ENCODE assay signal across 1 cellular context in the genomic region with DNA sequence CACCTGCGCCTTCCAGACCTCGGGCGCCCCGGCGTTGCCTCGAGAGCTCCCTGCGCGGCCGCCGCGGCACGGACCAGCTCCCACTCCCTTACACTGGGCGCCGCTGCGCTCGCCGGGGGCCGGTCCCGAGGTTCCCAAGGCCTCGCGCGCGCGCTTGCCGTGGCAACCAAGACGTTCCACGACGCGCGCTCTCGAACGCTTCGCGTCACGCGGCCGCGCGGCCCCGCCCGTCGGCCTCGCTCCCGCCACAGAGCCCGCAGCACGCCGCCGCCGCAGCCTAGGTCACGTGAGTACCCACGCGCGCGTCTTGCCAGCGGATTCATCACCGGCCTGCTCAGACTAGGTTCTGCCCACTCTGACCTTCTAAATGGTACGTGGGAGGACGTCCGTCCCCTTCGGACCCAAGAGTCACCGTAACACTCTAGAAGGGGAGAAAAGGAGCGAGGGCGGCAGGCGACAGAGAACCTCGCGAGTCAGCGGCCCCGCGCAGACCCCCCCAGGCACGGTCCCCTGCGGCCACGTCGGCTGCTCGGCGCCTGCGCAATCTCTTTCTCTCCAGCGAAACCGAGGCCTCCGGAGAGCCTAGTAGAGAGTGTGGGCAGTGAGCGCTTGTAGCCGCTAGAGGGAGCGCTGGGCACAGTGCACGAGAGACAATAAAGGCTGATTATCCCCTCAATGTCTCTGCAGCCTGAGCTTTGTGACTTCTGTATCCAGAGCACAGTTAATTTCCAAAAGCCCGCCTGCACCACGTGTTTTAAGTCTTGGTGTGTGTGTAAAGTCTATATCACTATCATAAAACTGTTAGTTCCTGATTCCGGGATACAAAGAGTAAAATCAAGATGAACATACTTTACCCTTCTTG.
TF ChIP-seq lines count a peak whose summit lies in the region.

A gene with protein sequence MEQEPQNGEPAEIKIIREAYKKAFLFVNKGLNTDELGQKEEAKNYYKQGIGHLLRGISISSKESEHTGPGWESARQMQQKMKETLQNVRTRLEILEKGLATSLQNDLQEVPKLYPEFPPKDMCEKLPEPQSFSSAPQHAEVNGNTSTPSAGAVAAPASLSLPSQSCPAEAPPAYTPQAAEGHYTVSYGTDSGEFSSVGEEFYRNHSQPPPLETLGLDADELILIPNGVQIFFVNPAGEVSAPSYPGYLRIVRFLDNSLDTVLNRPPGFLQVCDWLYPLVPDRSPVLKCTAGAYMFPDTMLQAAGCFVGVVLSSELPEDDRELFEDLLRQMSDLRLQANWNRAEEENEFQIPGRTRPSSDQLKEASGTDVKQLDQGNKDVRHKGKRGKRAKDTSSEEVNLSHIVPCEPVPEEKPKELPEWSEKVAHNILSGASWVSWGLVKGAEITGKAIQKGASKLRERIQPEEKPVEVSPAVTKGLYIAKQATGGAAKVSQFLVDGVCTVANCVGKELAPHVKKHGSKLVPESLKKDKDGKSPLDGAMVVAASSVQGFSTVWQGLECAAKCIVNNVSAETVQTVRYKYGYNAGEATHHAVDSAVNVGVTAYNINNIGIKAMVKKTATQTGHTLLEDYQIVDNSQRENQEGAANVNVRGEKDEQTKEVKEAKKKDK (minus strand): TSS at position 173 of the 862 bp plus-strand sequence. CDS start 10,564 bp downstream, outside the sequence.

TF ChIP-seq in WTC11, 78 proteins besides CTCF, POLR2A, EP300 and RAD21 (continued from another document and continues in another):
- no peak for TF ChIP-seq TCF7 (CRISPR knock-in tag; IDR thresholded peaks at IDR 0.05; ENCODE audit: low read depth)
- TF ChIP-seq SOX15 (CRISPR knock-in tag; IDR thresholded peaks at IDR 0.05) = no peak
- TF ChIP-seq, protein P1, sequence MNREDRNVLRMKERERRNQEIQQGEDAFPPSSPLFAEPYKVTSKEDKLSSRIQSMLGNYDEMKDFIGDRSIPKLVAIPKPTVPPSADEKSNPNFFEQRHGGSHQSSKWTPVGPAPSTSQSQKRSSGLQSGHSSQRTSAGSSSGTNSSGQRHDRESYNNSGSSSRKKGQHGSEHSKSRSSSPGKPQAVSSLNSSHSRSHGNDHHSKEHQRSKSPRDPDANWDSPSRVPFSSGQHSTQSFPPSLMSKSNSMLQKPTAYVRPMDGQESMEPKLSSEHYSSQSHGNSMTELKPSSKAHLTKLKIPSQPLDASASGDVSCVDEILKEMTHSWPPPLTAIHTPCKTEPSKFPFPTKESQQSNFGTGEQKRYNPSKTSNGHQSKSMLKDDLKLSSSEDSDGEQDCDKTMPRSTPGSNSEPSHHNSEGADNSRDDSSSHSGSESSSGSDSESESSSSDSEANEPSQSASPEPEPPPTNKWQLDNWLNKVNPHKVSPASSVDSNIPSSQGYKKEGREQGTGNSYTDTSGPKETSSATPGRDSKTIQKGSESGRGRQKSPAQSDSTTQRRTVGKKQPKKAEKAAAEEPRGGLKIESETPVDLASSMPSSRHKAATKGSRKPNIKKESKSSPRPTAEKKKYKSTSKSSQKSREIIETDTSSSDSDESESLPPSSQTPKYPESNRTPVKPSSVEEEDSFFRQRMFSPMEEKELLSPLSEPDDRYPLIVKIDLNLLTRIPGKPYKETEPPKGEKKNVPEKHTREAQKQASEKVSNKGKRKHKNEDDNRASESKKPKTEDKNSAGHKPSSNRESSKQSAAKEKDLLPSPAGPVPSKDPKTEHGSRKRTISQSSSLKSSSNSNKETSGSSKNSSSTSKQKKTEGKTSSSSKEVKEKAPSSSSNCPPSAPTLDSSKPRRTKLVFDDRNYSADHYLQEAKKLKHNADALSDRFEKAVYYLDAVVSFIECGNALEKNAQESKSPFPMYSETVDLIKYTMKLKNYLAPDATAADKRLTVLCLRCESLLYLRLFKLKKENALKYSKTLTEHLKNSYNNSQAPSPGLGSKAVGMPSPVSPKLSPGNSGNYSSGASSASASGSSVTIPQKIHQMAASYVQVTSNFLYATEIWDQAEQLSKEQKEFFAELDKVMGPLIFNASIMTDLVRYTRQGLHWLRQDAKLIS (CRISPR knock-in tag; IDR thresholded peaks at IDR 0.05; ENCODE audit: borderline replicate concordance) = no peak; the same call in 1 of the 2 replicates
- TF ChIP-seq, protein P2, sequence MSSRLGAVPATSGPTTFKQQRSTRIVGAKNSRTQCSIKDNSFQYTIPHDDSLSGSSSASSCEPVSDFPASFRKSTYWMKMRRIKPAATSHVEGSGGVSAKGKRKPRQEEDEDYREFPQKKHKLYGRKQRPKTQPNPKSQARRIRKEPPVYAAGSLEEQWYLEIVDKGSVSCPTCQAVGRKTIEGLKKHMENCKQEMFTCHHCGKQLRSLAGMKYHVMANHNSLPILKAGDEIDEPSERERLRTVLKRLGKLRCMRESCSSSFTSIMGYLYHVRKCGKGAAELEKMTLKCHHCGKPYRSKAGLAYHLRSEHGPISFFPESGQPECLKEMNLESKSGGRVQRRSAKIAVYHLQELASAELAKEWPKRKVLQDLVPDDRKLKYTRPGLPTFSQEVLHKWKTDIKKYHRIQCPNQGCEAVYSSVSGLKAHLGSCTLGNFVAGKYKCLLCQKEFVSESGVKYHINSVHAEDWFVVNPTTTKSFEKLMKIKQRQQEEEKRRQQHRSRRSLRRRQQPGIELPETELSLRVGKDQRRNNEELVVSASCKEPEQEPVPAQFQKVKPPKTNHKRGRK (CRISPR knock-in tag; IDR thresholded peaks at IDR 0.05; ENCODE audit: borderline replicate concordance) = no peak
- TF ChIP-seq ZNF671 (CRISPR knock-in tag; IDR thresholded peaks at IDR 0.05) = no peak
- TF ChIP-seq PRRX2 (CRISPR knock-in tag; IDR thresholded peaks at IDR 0.05) = no peak
- TF ChIP-seq, protein P3, sequence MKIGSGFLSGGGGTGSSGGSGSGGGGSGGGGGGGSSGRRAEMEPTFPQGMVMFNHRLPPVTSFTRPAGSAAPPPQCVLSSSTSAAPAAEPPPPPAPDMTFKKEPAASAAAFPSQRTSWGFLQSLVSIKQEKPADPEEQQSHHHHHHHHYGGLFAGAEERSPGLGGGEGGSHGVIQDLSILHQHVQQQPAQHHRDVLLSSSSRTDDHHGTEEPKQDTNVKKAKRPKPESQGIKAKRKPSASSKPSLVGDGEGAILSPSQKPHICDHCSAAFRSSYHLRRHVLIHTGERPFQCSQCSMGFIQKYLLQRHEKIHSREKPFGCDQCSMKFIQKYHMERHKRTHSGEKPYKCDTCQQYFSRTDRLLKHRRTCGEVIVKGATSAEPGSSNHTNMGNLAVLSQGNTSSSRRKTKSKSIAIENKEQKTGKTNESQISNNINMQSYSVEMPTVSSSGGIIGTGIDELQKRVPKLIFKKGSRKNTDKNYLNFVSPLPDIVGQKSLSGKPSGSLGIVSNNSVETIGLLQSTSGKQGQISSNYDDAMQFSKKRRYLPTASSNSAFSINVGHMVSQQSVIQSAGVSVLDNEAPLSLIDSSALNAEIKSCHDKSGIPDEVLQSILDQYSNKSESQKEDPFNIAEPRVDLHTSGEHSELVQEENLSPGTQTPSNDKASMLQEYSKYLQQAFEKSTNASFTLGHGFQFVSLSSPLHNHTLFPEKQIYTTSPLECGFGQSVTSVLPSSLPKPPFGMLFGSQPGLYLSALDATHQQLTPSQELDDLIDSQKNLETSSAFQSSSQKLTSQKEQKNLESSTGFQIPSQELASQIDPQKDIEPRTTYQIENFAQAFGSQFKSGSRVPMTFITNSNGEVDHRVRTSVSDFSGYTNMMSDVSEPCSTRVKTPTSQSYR (CRISPR knock-in tag; IDR thresholded peaks at IDR 0.05) = no peak
- peak; percentile 9; the same call in 1 of the 2 replicates for TF ChIP-seq FOXK1 (CRISPR knock-in tag; IDR thresholded peaks at IDR 0.05)
- TF ChIP-seq, protein P4, sequence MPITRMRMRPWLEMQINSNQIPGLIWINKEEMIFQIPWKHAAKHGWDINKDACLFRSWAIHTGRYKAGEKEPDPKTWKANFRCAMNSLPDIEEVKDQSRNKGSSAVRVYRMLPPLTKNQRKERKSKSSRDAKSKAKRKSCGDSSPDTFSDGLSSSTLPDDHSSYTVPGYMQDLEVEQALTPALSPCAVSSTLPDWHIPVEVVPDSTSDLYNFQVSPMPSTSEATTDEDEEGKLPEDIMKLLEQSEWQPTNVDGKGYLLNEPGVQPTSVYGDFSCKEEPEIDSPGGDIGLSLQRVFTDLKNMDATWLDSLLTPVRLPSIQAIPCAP (CRISPR knock-in tag; IDR thresholded peaks at IDR 0.05) = 0 out of 2 replicates have a peak, but pooled peaks have one; percentile 57
- TF ChIP-seq, protein P5, sequence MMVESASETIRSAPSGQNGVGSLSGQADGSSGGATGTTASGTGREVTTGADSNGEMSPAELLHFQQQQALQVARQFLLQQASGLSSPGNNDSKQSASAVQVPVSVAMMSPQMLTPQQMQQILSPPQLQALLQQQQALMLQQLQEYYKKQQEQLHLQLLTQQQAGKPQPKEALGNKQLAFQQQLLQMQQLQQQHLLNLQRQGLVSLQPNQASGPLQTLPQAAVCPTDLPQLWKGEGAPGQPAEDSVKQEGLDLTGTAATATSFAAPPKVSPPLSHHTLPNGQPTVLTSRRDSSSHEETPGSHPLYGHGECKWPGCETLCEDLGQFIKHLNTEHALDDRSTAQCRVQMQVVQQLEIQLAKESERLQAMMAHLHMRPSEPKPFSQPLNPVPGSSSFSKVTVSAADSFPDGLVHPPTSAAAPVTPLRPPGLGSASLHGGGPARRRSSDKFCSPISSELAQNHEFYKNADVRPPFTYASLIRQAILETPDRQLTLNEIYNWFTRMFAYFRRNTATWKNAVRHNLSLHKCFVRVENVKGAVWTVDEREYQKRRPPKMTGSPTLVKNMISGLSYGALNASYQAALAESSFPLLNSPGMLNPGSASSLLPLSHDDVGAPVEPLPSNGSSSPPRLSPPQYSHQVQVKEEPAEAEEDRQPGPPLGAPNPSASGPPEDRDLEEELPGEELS (CRISPR knock-in tag; IDR thresholded peaks at IDR 0.05) = peak; percentile 69
- 0 out of 2 replicates have a peak, but pooled peaks have one; percentile 65 for TF ChIP-seq CBFB (CRISPR knock-in tag; IDR thresholded peaks at IDR 0.05; ENCODE audit: low read depth)
- TF ChIP-seq GRHL2 (CRISPR knock-in tag; IDR thresholded peaks at IDR 0.05; ENCODE audit: insufficient replicate concordance, severe bottlenecking) = no peak
- TF ChIP-seq, protein P6, sequence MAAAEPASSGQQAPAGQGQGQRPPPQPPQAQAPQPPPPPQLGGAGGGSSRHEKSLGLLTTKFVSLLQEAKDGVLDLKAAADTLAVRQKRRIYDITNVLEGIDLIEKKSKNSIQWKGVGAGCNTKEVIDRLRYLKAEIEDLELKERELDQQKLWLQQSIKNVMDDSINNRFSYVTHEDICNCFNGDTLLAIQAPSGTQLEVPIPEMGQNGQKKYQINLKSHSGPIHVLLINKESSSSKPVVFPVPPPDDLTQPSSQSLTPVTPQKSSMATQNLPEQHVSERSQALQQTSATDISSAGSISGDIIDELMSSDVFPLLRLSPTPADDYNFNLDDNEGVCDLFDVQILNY (CRISPR knock-in tag; IDR thresholded peaks at IDR 0.05) = 0 out of 2 replicates have a peak, but pooled peaks have one; percentile 23
- TF ChIP-seq GABPB1 (CRISPR knock-in tag; IDR thresholded peaks at IDR 0.05) = no peak
- peak; percentile 44; the same call in 1 of the 2 replicates for TF ChIP-seq FOXP1 (CRISPR knock-in tag; IDR thresholded peaks at IDR 0.05; ENCODE audit: borderline replicate concordance)
- peak; percentile 35; the same call in 1 of the 2 replicates for TF ChIP-seq ESRRA (CRISPR knock-in tag; IDR thresholded peaks at IDR 0.05; ENCODE audit: borderline replicate concordance)
- TF ChIP-seq EMX1 (CRISPR knock-in tag; IDR thresholded peaks at IDR 0.05) = no peak
- TF ChIP-seq, protein P7, sequence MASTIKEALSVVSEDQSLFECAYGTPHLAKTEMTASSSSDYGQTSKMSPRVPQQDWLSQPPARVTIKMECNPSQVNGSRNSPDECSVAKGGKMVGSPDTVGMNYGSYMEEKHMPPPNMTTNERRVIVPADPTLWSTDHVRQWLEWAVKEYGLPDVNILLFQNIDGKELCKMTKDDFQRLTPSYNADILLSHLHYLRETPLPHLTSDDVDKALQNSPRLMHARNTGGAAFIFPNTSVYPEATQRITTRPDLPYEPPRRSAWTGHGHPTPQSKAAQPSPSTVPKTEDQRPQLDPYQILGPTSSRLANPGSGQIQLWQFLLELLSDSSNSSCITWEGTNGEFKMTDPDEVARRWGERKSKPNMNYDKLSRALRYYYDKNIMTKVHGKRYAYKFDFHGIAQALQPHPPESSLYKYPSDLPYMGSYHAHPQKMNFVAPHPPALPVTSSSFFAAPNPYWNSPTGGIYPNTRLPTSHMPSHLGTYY (CRISPR knock-in tag; IDR thresholded peaks at IDR 0.05) = no peak
- TF ChIP-seq KAT7 (CRISPR knock-in tag; IDR thresholded peaks at IDR 0.05; ENCODE audit: borderline replicate concordance) = 0 out of 2 replicates have a peak, but pooled peaks have one; percentile 63
- no peak for TF ChIP-seq IRF2 (CRISPR knock-in tag; IDR thresholded peaks at IDR 0.05; ENCODE audit: borderline replicate concordance, low read depth)
- TF ChIP-seq, protein P8, sequence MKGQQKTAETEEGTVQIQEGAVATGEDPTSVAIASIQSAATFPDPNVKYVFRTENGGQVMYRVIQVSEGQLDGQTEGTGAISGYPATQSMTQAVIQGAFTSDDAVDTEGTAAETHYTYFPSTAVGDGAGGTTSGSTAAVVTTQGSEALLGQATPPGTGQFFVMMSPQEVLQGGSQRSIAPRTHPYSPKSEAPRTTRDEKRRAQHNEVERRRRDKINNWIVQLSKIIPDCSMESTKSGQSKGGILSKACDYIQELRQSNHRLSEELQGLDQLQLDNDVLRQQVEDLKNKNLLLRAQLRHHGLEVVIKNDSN (CRISPR knock-in tag; IDR thresholded peaks at IDR 0.05) = peak; percentile 57; the same call in 1 of the 2 replicates
- peak; percentile 52; the same call in 1 of the 2 replicates for TF ChIP-seq TP53 (CRISPR knock-in tag; IDR thresholded peaks at IDR 0.05)
- no peak for TF ChIP-seq MXD4 (CRISPR knock-in tag; IDR thresholded peaks at IDR 0.05; ENCODE audit: borderline replicate concordance)
- TF ChIP-seq, protein P9, sequence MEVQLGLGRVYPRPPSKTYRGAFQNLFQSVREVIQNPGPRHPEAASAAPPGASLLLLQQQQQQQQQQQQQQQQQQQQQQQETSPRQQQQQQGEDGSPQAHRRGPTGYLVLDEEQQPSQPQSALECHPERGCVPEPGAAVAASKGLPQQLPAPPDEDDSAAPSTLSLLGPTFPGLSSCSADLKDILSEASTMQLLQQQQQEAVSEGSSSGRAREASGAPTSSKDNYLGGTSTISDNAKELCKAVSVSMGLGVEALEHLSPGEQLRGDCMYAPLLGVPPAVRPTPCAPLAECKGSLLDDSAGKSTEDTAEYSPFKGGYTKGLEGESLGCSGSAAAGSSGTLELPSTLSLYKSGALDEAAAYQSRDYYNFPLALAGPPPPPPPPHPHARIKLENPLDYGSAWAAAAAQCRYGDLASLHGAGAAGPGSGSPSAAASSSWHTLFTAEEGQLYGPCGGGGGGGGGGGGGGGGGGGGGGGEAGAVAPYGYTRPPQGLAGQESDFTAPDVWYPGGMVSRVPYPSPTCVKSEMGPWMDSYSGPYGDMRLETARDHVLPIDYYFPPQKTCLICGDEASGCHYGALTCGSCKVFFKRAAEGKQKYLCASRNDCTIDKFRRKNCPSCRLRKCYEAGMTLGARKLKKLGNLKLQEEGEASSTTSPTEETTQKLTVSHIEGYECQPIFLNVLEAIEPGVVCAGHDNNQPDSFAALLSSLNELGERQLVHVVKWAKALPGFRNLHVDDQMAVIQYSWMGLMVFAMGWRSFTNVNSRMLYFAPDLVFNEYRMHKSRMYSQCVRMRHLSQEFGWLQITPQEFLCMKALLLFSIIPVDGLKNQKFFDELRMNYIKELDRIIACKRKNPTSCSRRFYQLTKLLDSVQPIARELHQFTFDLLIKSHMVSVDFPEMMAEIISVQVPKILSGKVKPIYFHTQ (CRISPR knock-in tag; IDR thresholded peaks at IDR 0.05) = no peak
- TF ChIP-seq TEAD4 (CRISPR knock-in tag; IDR thresholded peaks at IDR 0.05) = no peak
- TF ChIP-seq SP1 (CRISPR knock-in tag; conservative IDR thresholded peaks at IDR 0.05) = 0 out of 2 replicates have a peak, but pooled peaks have one; percentile 8
- no peak for TF ChIP-seq NR2C2 (CRISPR knock-in tag; IDR thresholded peaks at IDR 0.05)
- TF ChIP-seq TEAD1 (CRISPR knock-in tag; IDR thresholded peaks at IDR 0.05) = peak; percentile 72; the same call in 1 of the 2 replicates
- no peak for TF ChIP-seq SMAD3 (CRISPR knock-in tag; IDR thresholded peaks at IDR 0.05; ENCODE audit: borderline replicate concordance)
- no peak; the same call in 1 of the 2 replicates for TF ChIP-seq MYBL2 (CRISPR knock-in tag; IDR thresholded peaks at IDR 0.05)
- TF ChIP-seq ZNF219 (CRISPR knock-in tag; IDR thresholded peaks at IDR 0.05; ENCODE audit: borderline replicate concordance) = no peak; the same call in 1 of the 2 replicates
